33 cellular contexts compared by ENCODE assay signal in the genomic region with DNA sequence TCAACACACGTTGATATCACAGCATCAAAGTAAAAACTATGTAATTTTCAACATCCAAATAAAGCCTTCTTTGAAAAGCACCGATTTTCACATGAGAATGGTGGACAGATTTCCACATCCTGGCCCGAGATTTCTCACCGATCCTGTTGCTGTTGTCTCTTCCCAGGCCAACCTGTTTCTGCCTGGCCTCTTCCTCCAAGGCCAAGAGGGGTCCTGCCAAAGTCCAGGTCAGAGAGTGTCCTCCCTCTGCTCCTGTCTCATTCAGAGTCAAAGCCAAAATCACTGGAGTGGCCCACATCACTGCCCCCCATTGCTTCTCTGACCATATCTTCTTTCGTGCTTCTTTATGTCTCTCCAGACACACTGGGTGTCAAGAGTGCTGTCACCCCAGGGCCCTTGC. TPM values are rescaled to one million over a fixed set of nuclear protein-coding genes. Genes with fewer than 3 reads are reported as not detected.
"Had no signal": no experiment of that assay in that cellular context is flagged by ENCODE, and none has a peak within 500 bp of the region (broad histone marks: within the 10 kb centered on the region; RNA-seq: fewer than 3 reads in every experiment).

No MANE protein-coding gene starts in this region.

- H3K27ac ChIP-seq: KMS-11, SJCRH30, SK-N-MC, WERI-Rb-1 had no signal

- ATAC-seq: activated naive CD8-positive, alpha-beta T cell treated with anti-CD3 and anti-CD28 coated beads, Interleukin-2, amount 50 U/mL, for 24 hours; Panc1 had no signal

- H3K4me3 ChIP-seq: SJCRH30, SK-N-MC had no signal

- DNase-seq: activated CD4-positive, alpha-beta memory T cell treated with anti-CD3 and anti-CD28 coated beads, Interleukin-2, amount 10 ng/mL, durations not matched to agents 7 days and 5 days; activated CD4-positive, alpha-beta T cell treated with anti-CD3 and anti-CD28 coated beads for 1 hour; activated CD4-positive, alpha-beta T cell treated with anti-CD3 and anti-CD28 coated beads for 48 hours; activated CD4-positive, CD25-positive, alpha-beta regulatory T cell; activated gamma-delta T cell; activated naive CD4-positive, alpha-beta T cell treated with Interleukin-2 at 50 U/mL for 16 hours; activated naive CD8-positive, alpha-beta T cell treated with anti-CD3 and anti-CD28 coated beads, Interleukin-2, amount 50 U/mL, for 24 hours; activated T-cell treated with anti-CD3 and anti-CD28 coated beads, Interleukin-2, amount 50 U/mL, for 24 hours; anterior cingulate cortex; caudate nucleus; MM.1S; MV-4-11; NCI-H1092; NCI-H1436 treated with DMSO at 0.1 percent for 48 hours; NCI-H1694 treated with DMSO at 0.1 percent for 48 hours; NCI-H2029; NCI-H345; NCI-H524 treated with DMSO at 0.1 percent for 48 hours; SHP77; SJCRH30; T1000; WERI-Rb-1 had no signal

- H3K36me3 Mint-ChIP-seq: activated naive CD8-positive, alpha-beta T cell; brain had no signal

- H3K27ac Mint-ChIP-seq: activated CD4-positive, alpha-beta memory T cell treated with anti-CD3 and anti-CD28 coated beads, Interleukin-2, amount 10 ng/mL, durations not matched to agents 7 days and 5 days; activated naive CD8-positive, alpha-beta T cell; activated naive CD8-positive, alpha-beta T cell treated with anti-CD3 and anti-CD28 coated beads, Interleukin-2, amount 50 U/mL, for 24 hours; activated T-cell treated with anti-CD3 and anti-CD28 coated beads, Interleukin-2, amount 50 U/mL, for 24 hours; activated T-helper 1 cell treated with anti-CD3 and anti-CD28 coated beads, Interleukin-12 subunit alpha, Interleukin-12 subunit beta, Interleukin-2, Interleukin-4 antibody, amounts not matched to agents 30 ng/mL and 10 ng/mL and 1 ng/mL, durations not matched to agents 14 hours and 24 hours and 36 hours; brain had no signal

- H3K4me1 Mint-ChIP-seq: activated CD4-positive, alpha-beta memory T cell treated with anti-CD3 and anti-CD28 coated beads, Interleukin-2, amount 10 ng/mL, durations not matched to agents 7 days and 5 days; activated naive CD8-positive, alpha-beta T cell treated with anti-CD3 and anti-CD28 coated beads, Interleukin-2, amount 50 U/mL, for 24 hours had no signal

- H3K9me3 ChIP-seq: SJCRH30 had no signal

- H3K36me3 ChIP-seq: SJCRH30, WERI-Rb-1 had no signal

- H3K4me3 Mint-ChIP-seq: activated CD4-positive, alpha-beta memory T cell treated with anti-CD3 and anti-CD28 coated beads, Interleukin-2, amount 10 ng/mL, durations not matched to agents 7 days and 5 days; activated naive CD8-positive, alpha-beta T cell; activated naive CD8-positive, alpha-beta T cell treated with anti-CD3 and anti-CD28 coated beads, Interleukin-2, amount 50 U/mL, for 24 hours; activated T-cell treated with anti-CD3 and anti-CD28 coated beads, Interleukin-2, amount 50 U/mL, for 24 hours; activated T-helper 1 cell treated with anti-CD3 and anti-CD28 coated beads, Interleukin-12 subunit alpha, Interleukin-12 subunit beta, Interleukin-2, Interleukin-4 antibody, amounts not matched to agents 30 ng/mL and 10 ng/mL and 1 ng/mL, durations not matched to agents 14 hours and 24 hours and 36 hours; brain had no signal

- H3K27me3 ChIP-seq: SJCRH30 had no signal

- H3K4me1 ChIP-seq: SJCRH30 had no signal

- H3K9me3 Mint-ChIP-seq: activated CD4-positive, alpha-beta memory T cell treated with anti-CD3 and anti-CD28 coated beads, Interleukin-2, amount 10 ng/mL, durations not matched to agents 7 days and 5 days; activated naive CD8-positive, alpha-beta T cell treated with anti-CD3 and anti-CD28 coated beads, Interleukin-2, amount 50 U/mL, for 24 hours; activated T-cell treated with anti-CD3 and anti-CD28 coated beads, Interleukin-2, amount 50 U/mL, for 24 hours; activated T-helper 1 cell treated with anti-CD3 and anti-CD28 coated beads, Interleukin-12 subunit alpha, Interleukin-12 subunit beta, Interleukin-2, Interleukin-4 antibody, amounts not matched to agents 30 ng/mL and 10 ng/mL and 1 ng/mL, durations not matched to agents 14 hours and 24 hours and 36 hours; brain had no signal

- H3K27me3 Mint-ChIP-seq: activated CD4-positive, alpha-beta memory T cell treated with anti-CD3 and anti-CD28 coated beads, Interleukin-2, amount 10 ng/mL, durations not matched to agents 7 days and 5 days had no signal

RNA-seq across cellular contexts. Expression of a gene that starts 49.5 kb away (rescaled TPM):
- total RNA-seq: activated CD4-positive, alpha-beta memory T cell treated with anti-CD3 and anti-CD28 coated beads, Interleukin-2, amount 10 ng/mL, durations not matched to agents 7 days and 5 days; activated CD8-positive, alpha-beta memory T cell treated with anti-CD3 and anti-CD28 coated beads for 36 hours; activated T-helper 1 cell treated with anti-CD3 and anti-CD28 coated beads, Interleukin-12 subunit alpha, Interleukin-12 subunit beta, Interleukin-2, Interleukin-4 antibody, amounts not matched to agents 30 ng/mL and 10 ng/mL and 1 ng/mL, durations not matched to agents 14 hours and 24 hours and 36 hours; LHCN-M2; RPMI7951; T-helper 1 cell treated with Interleukin-12 subunit alpha and Interleukin-12 subunit beta and Interleukin-4 antibody, amounts not matched to agents 30 ng/mL and 1 ng/mL, for 36 hours; T-helper 2 cell treated with Interferon-gamma antibody and Interleukin-4, amounts not matched to agents 100 ng/mL and 5 ng/mL, for 36 hours had no signal
